In the genomic region with DNA sequence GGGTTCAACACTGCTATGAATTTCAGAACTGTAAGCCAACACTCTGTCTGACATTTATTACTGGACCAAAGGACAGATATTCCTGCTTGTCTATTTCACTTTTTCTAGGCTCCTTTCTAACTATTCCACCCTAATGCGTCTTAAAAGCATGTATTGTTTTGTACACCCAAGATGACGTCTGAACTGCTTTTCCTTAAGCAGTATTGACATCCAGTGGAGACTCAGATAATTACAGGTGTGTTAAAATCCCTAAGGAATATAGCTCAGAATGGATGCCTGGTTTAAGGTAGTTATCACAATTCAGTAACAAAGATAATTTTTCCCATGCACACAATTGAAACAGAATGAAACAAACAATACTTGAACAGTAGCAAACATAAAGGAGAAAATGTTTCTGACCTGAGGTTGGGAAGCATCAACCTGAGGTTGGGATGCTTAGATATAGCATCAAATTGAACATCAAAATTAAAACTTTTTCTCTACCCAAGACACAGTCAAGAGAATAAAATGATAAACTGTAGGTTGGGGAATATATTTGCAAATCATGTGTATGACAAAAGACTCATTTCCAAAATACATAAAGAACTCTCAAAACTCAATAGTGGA, we compare ENCODE assay signal across 8 cellular contexts.
DNase-seq lines count a peak whose midpoint lies in the region; ATAC-seq and TF ChIP-seq lines count a peak whose summit lies in the region.

No MANE protein-coding gene starts in this region.

- H2AFZ ChIP-seq in neural progenitor cell (replicated peaks): peak overlapping the region; percentile 74

- ATAC-seq in HG03432 (IDR thresholded peaks at IDR 0.05; ENCODE audit: unreplicated experiment): no peak
- no peak for ATAC-seq in gastrocnemius medialis
- ATAC-seq in GM21515 (IDR thresholded peaks at IDR 0.05; ENCODE audit: unreplicated experiment): no peak
- ATAC-seq in omental fat pad (ENCODE audit: low FRiP score): no peak

- H3K27ac Mint-ChIP-seq in endothelial cell (ENCODE audit: unreplicated experiment) (no peak overlapping the region), neural progenitor cell (no peak overlapping the region)

- H3K27me3 Mint-ChIP-seq in endothelial cell (ENCODE audit: unreplicated experiment): no peaks in the 10 kb centered on the region
- no peaks in the 10 kb centered on the region for H3K27me3 Mint-ChIP-seq in neural progenitor cell (ENCODE audit: insufficient read depth, low read depth)

- H3K4me1 ChIP-seq in neural progenitor cell (no peaks in the 10 kb centered on the region), gastrocnemius medialis (no peaks in the 10 kb centered on the region)

- H3K9me3 ChIP-seq in neural progenitor cell (ENCODE audit: low read depth): no peaks in the 10 kb centered on the region
- no peaks in the 10 kb centered on the region for H3K9me3 ChIP-seq in gastrocnemius medialis

- no peaks in the 10 kb centered on the region for H3K9me3 Mint-ChIP-seq in endothelial cell (ENCODE audit: unreplicated experiment)
- H3K9me3 Mint-ChIP-seq in neural progenitor cell: no peaks in the 10 kb centered on the region

- H3K4me3 ChIP-seq in neural progenitor cell: no peak overlapping the region
- no peak overlapping the region for H3K4me3 ChIP-seq in gastrocnemius medialis

- TF ChIP-seq CTCF in endothelial cell (IDR thresholded peaks at IDR 0.05; ENCODE audit: unreplicated experiment) (peak; percentile 54), neural progenitor cell (IDR thresholded peaks at IDR 0.05) (peak; percentile 67), gastrocnemius medialis (IDR thresholded peaks at IDR 0.05 in 4 of 5, conservative IDR thresholded peaks at IDR 0.05 in 1 of 5) (peak in 1 of 5 experiments; percentile 20), omental fat pad (IDR thresholded peaks at IDR 0.05) (no peak)

- no peak overlapping the region for H3K4me2 ChIP-seq in neural progenitor cell

- H3K36me3 Mint-ChIP-seq in endothelial cell (ENCODE audit: low read depth, unreplicated experiment) (no peaks in the 10 kb centered on the region), neural progenitor cell (no peaks in the 10 kb centered on the region)

- no peaks in the 10 kb centered on the region for H3K79me2 ChIP-seq in neural progenitor cell (ENCODE audit: low read depth)

- no peak for TF ChIP-seq POLR2A in gastrocnemius medialis (IDR thresholded peaks at IDR 0.05)

- no peaks in the 10 kb centered on the region for H3K27me3 ChIP-seq in neural progenitor cell
- H3K27me3 ChIP-seq in gastrocnemius medialis: no peaks in the 10 kb centered on the region

- H3K27ac ChIP-seq in neural progenitor cell (no peak overlapping the region), gastrocnemius medialis (no peak overlapping the region)

- intact Hi-C loops in gastrocnemius medialis (cut with DNase I; ENCODE audit: low total_unique reads): loop anchor here (10.0 kb wide), 1 partner anchor 279 kb away; no protein-coding TSS in a partner anchor

- in situ Hi-C loops in gastrocnemius medialis (cut with MboI; ENCODE audit: low sequenced_read_pairs in 4 of 4): no loop called here

- H3K4me3 Mint-ChIP-seq in endothelial cell (ENCODE audit: unreplicated experiment) (no peak overlapping the region), neural progenitor cell (no peak overlapping the region)

- no peak overlapping the region for H3K9ac ChIP-seq in neural progenitor cell

- H3F3A ChIP-seq in neural progenitor cell (ENCODE audit: low read depth): no peaks in the 10 kb centered on the region

- DNase-seq in DMS53 treated with DMSO at 0.1 percent for 48 hours (lab: John Stamatoyannopoulos, UW; ENCODE audit: unreplicated experiment) (peak; percentile 34), NCI-H526 (lab: John Stamatoyannopoulos, UW) (peak; percentile 38 to 50), endothelial cell (ENCODE audit: low spot score) (no peak), neural progenitor cell (ENCODE audit: low spot score) (peak; percentile 59), gastrocnemius medialis (no peak), omental fat pad (ENCODE audit: low spot score) (no peak)

- no peaks in the 10 kb centered on the region for H4K20me1 ChIP-seq in neural progenitor cell (ENCODE audit: low read depth)

- H3K36me3 ChIP-seq in neural progenitor cell (no peaks in the 10 kb centered on the region), gastrocnemius medialis (no peaks in the 10 kb centered on the region)

- H3K4me1 Mint-ChIP-seq in endothelial cell (ENCODE audit: unreplicated experiment): peaks cover 22% of the 10 kb centered on the region
- peaks cover 4% of the 10 kb centered on the region for H3K4me1 Mint-ChIP-seq in neural progenitor cell

Comparison
In these comparisons a context has a peak if more than half of its experiments do, and no peak if none do; other contexts are left out.
1. DNase-seq: peak in DMS53 treated with DMSO at 0.1 percent for 48 hours (single experiment), NCI-H526 (2 of 2) and neural progenitor cell (single experiment); none in endothelial cell (single experiment), gastrocnemius medialis (0 of 2) and omental fat pad (single experiment).
2. CTCF ChIP-seq: peak in endothelial cell (single experiment) and neural progenitor cell (single experiment); none in omental fat pad (0 of 3).